Comparison of ENCODE assay signal across 1 cellular context in the genomic region with DNA sequence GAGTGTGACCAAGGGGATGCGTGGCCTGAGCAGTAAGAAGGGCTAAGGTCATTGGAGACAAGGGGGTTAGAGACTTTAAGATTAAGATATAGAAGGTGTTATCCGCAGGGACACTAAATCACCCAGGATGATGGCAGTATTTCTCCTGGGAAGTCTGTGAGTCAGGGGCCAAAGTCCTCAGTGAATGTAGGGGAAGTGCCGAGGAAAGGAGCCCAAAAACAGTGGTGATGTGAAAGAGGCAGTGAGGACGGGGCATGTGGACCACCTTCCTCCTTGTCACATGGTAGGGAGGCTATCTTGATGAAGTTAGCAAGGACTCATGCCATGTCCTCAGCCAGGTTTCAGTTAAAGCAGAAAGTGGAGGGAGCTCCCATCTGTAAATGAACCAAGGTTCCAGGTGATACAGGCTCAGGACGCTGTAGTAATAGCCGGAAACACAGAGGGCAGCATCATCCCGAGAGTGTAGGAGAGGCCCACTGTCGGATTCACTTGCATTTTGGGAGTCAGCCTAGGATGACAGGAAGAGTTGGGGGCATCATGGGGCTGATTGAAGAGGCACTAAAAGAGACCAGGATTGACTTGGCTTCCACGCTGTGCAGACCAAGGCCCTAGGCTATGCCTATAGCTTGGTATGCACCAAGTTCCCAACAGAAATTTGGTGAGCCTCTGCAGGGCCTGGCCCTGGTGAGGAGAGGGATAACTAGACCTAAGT.
TF ChIP-seq lines count a peak whose summit lies in the region.

No MANE protein-coding gene starts in this region.

TF ChIP-seq in HepG2, 621 proteins besides CTCF, POLR2A, EP300 and RAD21 (continued from another document):
- TF ChIP-seq, protein P1, sequence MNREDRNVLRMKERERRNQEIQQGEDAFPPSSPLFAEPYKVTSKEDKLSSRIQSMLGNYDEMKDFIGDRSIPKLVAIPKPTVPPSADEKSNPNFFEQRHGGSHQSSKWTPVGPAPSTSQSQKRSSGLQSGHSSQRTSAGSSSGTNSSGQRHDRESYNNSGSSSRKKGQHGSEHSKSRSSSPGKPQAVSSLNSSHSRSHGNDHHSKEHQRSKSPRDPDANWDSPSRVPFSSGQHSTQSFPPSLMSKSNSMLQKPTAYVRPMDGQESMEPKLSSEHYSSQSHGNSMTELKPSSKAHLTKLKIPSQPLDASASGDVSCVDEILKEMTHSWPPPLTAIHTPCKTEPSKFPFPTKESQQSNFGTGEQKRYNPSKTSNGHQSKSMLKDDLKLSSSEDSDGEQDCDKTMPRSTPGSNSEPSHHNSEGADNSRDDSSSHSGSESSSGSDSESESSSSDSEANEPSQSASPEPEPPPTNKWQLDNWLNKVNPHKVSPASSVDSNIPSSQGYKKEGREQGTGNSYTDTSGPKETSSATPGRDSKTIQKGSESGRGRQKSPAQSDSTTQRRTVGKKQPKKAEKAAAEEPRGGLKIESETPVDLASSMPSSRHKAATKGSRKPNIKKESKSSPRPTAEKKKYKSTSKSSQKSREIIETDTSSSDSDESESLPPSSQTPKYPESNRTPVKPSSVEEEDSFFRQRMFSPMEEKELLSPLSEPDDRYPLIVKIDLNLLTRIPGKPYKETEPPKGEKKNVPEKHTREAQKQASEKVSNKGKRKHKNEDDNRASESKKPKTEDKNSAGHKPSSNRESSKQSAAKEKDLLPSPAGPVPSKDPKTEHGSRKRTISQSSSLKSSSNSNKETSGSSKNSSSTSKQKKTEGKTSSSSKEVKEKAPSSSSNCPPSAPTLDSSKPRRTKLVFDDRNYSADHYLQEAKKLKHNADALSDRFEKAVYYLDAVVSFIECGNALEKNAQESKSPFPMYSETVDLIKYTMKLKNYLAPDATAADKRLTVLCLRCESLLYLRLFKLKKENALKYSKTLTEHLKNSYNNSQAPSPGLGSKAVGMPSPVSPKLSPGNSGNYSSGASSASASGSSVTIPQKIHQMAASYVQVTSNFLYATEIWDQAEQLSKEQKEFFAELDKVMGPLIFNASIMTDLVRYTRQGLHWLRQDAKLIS (CRISPR knock-in tag; IDR thresholded peaks at IDR 0.05) = no peak
- peak; percentile 63 for TF ChIP-seq STAG1 (CRISPR knock-in tag; IDR thresholded peaks at IDR 0.05)
- no peak for TF ChIP-seq GZF1 (CRISPR knock-in tag; IDR thresholded peaks at IDR 0.05)
- TF ChIP-seq CSRNP2 (CRISPR knock-in tag; conservative IDR thresholded peaks at IDR 0.05; ENCODE audit: low read depth) = no peak
- TF ChIP-seq ZNF451 (CRISPR knock-in tag; IDR thresholded peaks at IDR 0.05) = no peak
- peak; percentile 75; the same call in 1 of the 2 replicates for TF ChIP-seq MEF2D (CRISPR knock-in tag; IDR thresholded peaks at IDR 0.05)
- TF ChIP-seq HOMEZ (CRISPR knock-in tag; IDR thresholded peaks at IDR 0.05; ENCODE audit: low read depth) = 0 out of 2 replicates have a peak, but pooled peaks have one; percentile 37
- no peak for TF ChIP-seq JUN (CRISPR knock-in tag; IDR thresholded peaks at IDR 0.05)
- TF ChIP-seq, protein P2, sequence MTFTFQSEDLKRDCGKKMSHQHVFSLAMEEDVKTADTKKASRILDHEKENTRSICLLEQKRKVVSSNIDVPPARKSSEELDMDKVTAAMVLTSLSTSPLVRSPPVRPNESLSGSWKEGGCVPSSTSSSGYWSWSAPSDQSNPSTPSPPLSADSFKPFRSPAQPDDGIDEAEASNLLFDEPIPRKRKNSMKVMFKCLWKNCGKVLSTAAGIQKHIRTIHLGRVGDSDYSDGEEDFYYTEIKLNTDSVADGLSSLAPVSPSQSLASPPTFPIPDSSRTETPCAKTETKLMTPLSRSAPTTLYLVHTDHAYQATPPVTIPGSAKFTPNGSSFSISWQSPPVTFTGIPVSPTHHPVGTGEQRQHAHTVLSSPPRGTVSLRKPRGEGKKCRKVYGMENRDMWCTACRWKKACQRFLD (CRISPR knock-in tag; IDR thresholded peaks at IDR 0.05; ENCODE audit: borderline replicate concordance) = no peak
- no peak for TF ChIP-seq THYN1 (CRISPR knock-in tag; IDR thresholded peaks at IDR 0.05; ENCODE audit: borderline replicate concordance, low read depth)
- TF ChIP-seq ZNF562 (CRISPR knock-in tag; IDR thresholded peaks at IDR 0.05; ENCODE audit: borderline replicate concordance) = no peak
- TF ChIP-seq FOXP4 (CRISPR knock-in tag; IDR thresholded peaks at IDR 0.05) = no peak
- TF ChIP-seq, protein P3, sequence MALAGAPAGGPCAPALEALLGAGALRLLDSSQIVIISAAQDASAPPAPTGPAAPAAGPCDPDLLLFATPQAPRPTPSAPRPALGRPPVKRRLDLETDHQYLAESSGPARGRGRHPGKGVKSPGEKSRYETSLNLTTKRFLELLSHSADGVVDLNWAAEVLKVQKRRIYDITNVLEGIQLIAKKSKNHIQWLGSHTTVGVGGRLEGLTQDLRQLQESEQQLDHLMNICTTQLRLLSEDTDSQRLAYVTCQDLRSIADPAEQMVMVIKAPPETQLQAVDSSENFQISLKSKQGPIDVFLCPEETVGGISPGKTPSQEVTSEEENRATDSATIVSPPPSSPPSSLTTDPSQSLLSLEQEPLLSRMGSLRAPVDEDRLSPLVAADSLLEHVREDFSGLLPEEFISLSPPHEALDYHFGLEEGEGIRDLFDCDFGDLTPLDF (CRISPR knock-in tag; IDR thresholded peaks at IDR 0.05) = no peak
- no peak for TF ChIP-seq ZSCAN9 (CRISPR knock-in tag; IDR thresholded peaks at IDR 0.05; ENCODE audit: borderline replicate concordance)
- no peak for TF ChIP-seq ZNF10 (CRISPR knock-in tag; IDR thresholded peaks at IDR 0.05; ENCODE audit: borderline replicate concordance, low read depth)
- TF ChIP-seq IRF1 (CRISPR knock-in tag; IDR thresholded peaks at IDR 0.05; ENCODE audit: low read depth) = no peak
- TF ChIP-seq POGZ (CRISPR knock-in tag; IDR thresholded peaks at IDR 0.05) = peak; percentile 50; the same call in 1 of the 2 replicates
- no peak for TF ChIP-seq ZNF710 (CRISPR knock-in tag; IDR thresholded peaks at IDR 0.05; ENCODE audit: borderline replicate concordance)
- no peak for TF ChIP-seq MAFF (IDR thresholded peaks at IDR 0.05; ENCODE audit: low read depth, low read length)
- TF ChIP-seq SAP130 (CRISPR knock-in tag; IDR thresholded peaks at IDR 0.05; ENCODE audit: low read depth) = 0 out of 2 replicates have a peak, but pooled peaks have one; percentile 14
- peak; percentile 49; the same call in 1 of the 2 replicates for TF ChIP-seq GATAD2A (CRISPR knock-in tag; IDR thresholded peaks at IDR 0.05)
- TF ChIP-seq CBX2 (IDR thresholded peaks at IDR 0.05; ENCODE audit: low read depth, low read length) = no peak
- no peak for TF ChIP-seq CBX2 (CRISPR knock-in tag; IDR thresholded peaks at IDR 0.05; ENCODE audit: low read depth)
- TF ChIP-seq SMC3 (IDR thresholded peaks at IDR 0.05; ENCODE audit: low read length) = peak; percentile 39
- TF ChIP-seq NR2F6 (IDR thresholded peaks at IDR 0.05) = no peak
- no peak for TF ChIP-seq NR2F6 (CRISPR knock-in tag; IDR thresholded peaks at IDR 0.05)
- peak; percentile 42; the same call in 1 of the 2 replicates for TF ChIP-seq ZMYM4 (CRISPR knock-in tag; IDR thresholded peaks at IDR 0.05)
- TF ChIP-seq SP1 (IDR thresholded peaks at IDR 0.05) = no peak
- no peak for TF ChIP-seq SP1 (CRISPR knock-in tag; IDR thresholded peaks at IDR 0.05)
- TF ChIP-seq HNF4A (CRISPR knock-in tag; IDR thresholded peaks at IDR 0.05) = peak; percentile 49
- TF ChIP-seq TFAP4 (IDR thresholded peaks at IDR 0.05; ENCODE audit: borderline replicate concordance, low read depth) = peak; percentile 69; the same call in 1 of the 2 replicates
- TF ChIP-seq HNRNPUL1 (IDR thresholded peaks at IDR 0.05; ENCODE audit: low read depth, low read length) = no peak
- TF ChIP-seq SALL2 (CRISPR knock-in tag; IDR thresholded peaks at IDR 0.05) = no peak
- no peak for TF ChIP-seq RBM39 (IDR thresholded peaks at IDR 0.05; ENCODE audit: low read depth, low read length, poor library complexity, severe bottlenecking)
- no peak for TF ChIP-seq SMYD3 (CRISPR knock-in tag; IDR thresholded peaks at IDR 0.05)
- 0 out of 2 replicates have a peak, but pooled peaks have one; percentile 33 for TF ChIP-seq ZNF431 (CRISPR knock-in tag; IDR thresholded peaks at IDR 0.05; ENCODE audit: borderline replicate concordance, low read depth)
- no peak for TF ChIP-seq ZNF362 (CRISPR knock-in tag; IDR thresholded peaks at IDR 0.05; ENCODE audit: borderline replicate concordance)
